Comparison of ENCODE assay signal across 1 cellular context in the genomic region with DNA sequence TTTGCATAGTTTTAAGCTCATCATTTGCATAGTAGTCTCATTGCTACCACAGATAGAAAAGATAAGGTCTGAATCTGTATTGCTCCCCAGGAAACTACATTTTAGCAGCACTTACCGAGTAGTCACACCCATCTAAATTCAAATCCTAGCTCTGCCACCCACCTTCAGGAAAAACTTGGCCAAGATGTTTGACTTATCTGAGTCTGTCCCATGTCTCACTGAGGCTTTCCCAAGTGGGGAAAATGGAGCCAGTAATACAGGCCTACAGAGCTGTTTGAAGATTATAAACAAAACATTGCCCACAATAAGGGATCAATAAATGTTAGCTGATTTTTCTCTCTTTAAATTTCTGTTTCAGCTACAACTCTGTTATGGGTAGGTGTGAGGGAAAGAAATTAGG.
TF ChIP-seq lines count a peak whose summit lies in the region.

No MANE protein-coding gene starts in this region.

TF ChIP-seq in H1, 55 proteins besides CTCF, POLR2A, EP300 and RAD21 (continued from another document):
- TF ChIP-seq SRF (IDR thresholded peaks at IDR 0.05; ENCODE audit: low read depth, low read length): no peak
